ENCODE assay signal across 21 cellular contexts in genomic region chr10:6119423-6119822, GRCh38. TPM values are rescaled to one million over a fixed set of nuclear protein-coding genes. Genes with fewer than 3 reads are reported as not detected.
DNase-seq lines count a peak whose midpoint lies in the region; ATAC-seq, FAIRE-seq and TF ChIP-seq lines count a peak whose summit lies in the region.
"Had no signal": no experiment of that assay in that cellular context is flagged by ENCODE, and none has a peak within 500 bp of the region (broad histone marks: within the 10 kb centered on the region; RNA-seq: fewer than 3 reads in every experiment).

No MANE protein-coding gene starts in this region.

- no peak for TF ChIP-seq CTCF in PC-9 (conservative IDR thresholded peaks at IDR 0.05)
- TF ChIP-seq CTCF in osteoblast (IDR thresholded peaks at IDR 0.05; ENCODE audit: extremely low read depth, low read depth, low read length), result no peak

- POLR2A ChIA-PET in PC-9 (lab: Charles Lee; ENCODE audit: unreplicated experiment), result interaction anchor here (0.6 kb wide), 1 partner anchor 1666 kb away, joined by 5 read pairs; no protein-coding TSS in a partner anchor

- H3K27me3 ChIP-seq in PC-9 (ENCODE audit: insufficient read depth, low read depth) (no peaks in the 10 kb centered on the region), osteoblast (ENCODE audit: insufficient read depth, low read length) (no peaks in the 10 kb centered on the region)
- H3K27me3 ChIP-seq: hepatocyte, MG63, tibial artery had no signal

- intact Hi-C loops in PC-9 (cut with micrococcal nuclease; ENCODE audit: unreplicated experiment), result no loop called here

- ATAC-seq in esophagus mucosa, result peak; percentile 49
- ATAC-seq in stimulated activated memory B cell treated with anti-CD40 and anti-IgM and Interleukin-4, amounts not matched to agents 10 μg/mL and 1 μg/mL and 100 μg/mL, for 72 hours, result peak; percentile 51
- ATAC-seq: HepG2; naive thymus-derived CD8-positive, alpha-beta T cell had no signal

- H3K9me3 ChIP-seq in PC-9 (ENCODE audit: insufficient read depth, low read depth) (no peaks in the 10 kb centered on the region), osteoblast (ENCODE audit: low read depth, low read length) (no peaks in the 10 kb centered on the region)
- H3K9me3 ChIP-seq: MG63, tibial artery had no signal

- CTCF ChIA-PET in PC-9 (lab: Charles Lee), result no interaction called here

- no peaks in the 10 kb centered on the region for H3K9me3 Mint-ChIP-seq in activated T-cell treated with anti-CD3 and anti-CD28 coated beads, Interleukin-2, amount 50 U/mL, for 24 hours
- H3K9me3 Mint-ChIP-seq in stimulated activated memory B cell treated with anti-CD40 and anti-IgM and Interleukin-4, amounts not matched to agents 10 μg/mL and 1 μg/mL and 100 μg/mL, for 72 hours, result no peaks in the 10 kb centered on the region
- H3K9me3 Mint-ChIP-seq: activated T-helper 2 cell treated with anti-CD3 and anti-CD28 coated beads, Interferon-gamma antibody, Interleukin-2, Interleukin-4, amounts not matched to agents 10 μg/mL and 5 μg/mL and 100 μg/mL, durations not matched to agents 14 hours and 24 hours and 36 hours; endodermal cell; naive thymus-derived CD8-positive, alpha-beta T cell had no signal

- FAIRE-seq in RCC 7860 (lab: Jason Lieb, UNC), result no peak
- FAIRE-seq: HepG2, islet of Langerhans, small intestine had no signal

- no peak for DNase-seq in activated T-cell treated with anti-CD3 and anti-CD28 coated beads, Interleukin-2, amount 50 U/mL, for 24 hours
- DNase-seq in activated T-cell treated with anti-CD3 and anti-CD28 coated beads, Interleukin-2, amount 50 U/mL, for 1 hour, result no peak
- DNase-seq in RCC 7860 (ENCODE audit: low spot score) (peak; percentile 20), PC-9 (no peak), NCI-H748 treated with DMSO at 0.1 percent for 48 hours (lab: John Stamatoyannopoulos, UW) (no peak), osteoblast (ENCODE audit: insufficient read length, low spot score, missing footprints) (no peak)
- DNase-seq: C1 segment of cervical spinal cord; DMS153; endodermal cell; MG63; naive thymus-derived CD8-positive, alpha-beta T cell; NCI-H446 treated with DMSO at 0.1 percent for 48 hours; tibial artery had no signal

- no peaks in the 10 kb centered on the region for H3K4me1 ChIP-seq in PC-9 (replicated peaks; ENCODE audit: insufficient read depth)
- H3K4me1 ChIP-seq in osteoblast (ENCODE audit: insufficient read depth, low read length), result peaks cover 15% of the 10 kb centered on the region

- peaks cover 31% of the 10 kb centered on the region for H3K36me3 Mint-ChIP-seq in activated T-cell treated with anti-CD3 and anti-CD28 coated beads, Interleukin-2, amount 50 U/mL, for 24 hours (ENCODE audit: low read depth)
- peaks cover 28% of the 10 kb centered on the region for H3K36me3 Mint-ChIP-seq in stimulated activated memory B cell treated with anti-CD40 and anti-IgM and Interleukin-4, amounts not matched to agents 10 μg/mL and 1 μg/mL and 100 μg/mL, for 72 hours

- no TSS peak for BruUV-seq in PC-9 (replicated peaks; lab: Mats Ljungman, UMichigan)

- H3K27me3 Mint-ChIP-seq in activated T-cell treated with anti-CD3 and anti-CD28 coated beads, Interleukin-2, amount 50 U/mL, for 24 hours, result no peaks in the 10 kb centered on the region
- H3K27me3 Mint-ChIP-seq in stimulated activated memory B cell treated with anti-CD40 and anti-IgM and Interleukin-4, amounts not matched to agents 10 μg/mL and 1 μg/mL and 100 μg/mL, for 72 hours, result no peaks in the 10 kb centered on the region
- H3K27me3 Mint-ChIP-seq: naive thymus-derived CD8-positive, alpha-beta T cell had no signal

- H4K20me1 ChIP-seq in PC-9 (ENCODE audit: insufficient read depth) (no peaks in the 10 kb centered on the region), osteoblast (ENCODE audit: insufficient read depth, low read length) (peaks cover 3% of the 10 kb centered on the region)

- peak overlapping the region; percentile 76 for H3K27ac Mint-ChIP-seq in activated T-cell treated with anti-CD3 and anti-CD28 coated beads, Interleukin-2, amount 50 U/mL, for 24 hours
- H3K27ac Mint-ChIP-seq in stimulated activated memory B cell treated with anti-CD40 and anti-IgM and Interleukin-4, amounts not matched to agents 10 μg/mL and 1 μg/mL and 100 μg/mL, for 72 hours, result no peak overlapping the region
- H3K27ac Mint-ChIP-seq: activated T-helper 2 cell treated with anti-CD3 and anti-CD28 coated beads, Interferon-gamma antibody, Interleukin-2, Interleukin-4, amounts not matched to agents 10 μg/mL and 5 μg/mL and 100 μg/mL, durations not matched to agents 14 hours and 24 hours and 36 hours; endodermal cell had no signal

- H3K79me2 ChIP-seq in PC-9 (ENCODE audit: low read depth) (no peaks in the 10 kb centered on the region), osteoblast (ENCODE audit: insufficient read depth, low read length) (no peaks in the 10 kb centered on the region)
- H3K79me2 ChIP-seq: hepatocyte had no signal

- H3K4me3 ChIP-seq in PC-9, result no peak overlapping the region
- no peak overlapping the region for H3K4me3 ChIP-seq in osteoblast (ENCODE audit: insufficient read depth, low read length)
- H3K4me3 ChIP-seq: hepatocyte, MG63, tibial artery had no signal

- H3K36me3 ChIP-seq in PC-9 (ENCODE audit: low read depth), result 0 out of 2 replicates have a peak, but pooled peaks cover 2% of the 10 kb centered on the region
- H3K36me3 ChIP-seq in osteoblast (ENCODE audit: insufficient read depth, low read length), result peaks cover 16% of the 10 kb centered on the region

- H3K4me1 Mint-ChIP-seq in activated T-cell treated with anti-CD3 and anti-CD28 coated beads, Interleukin-2, amount 50 U/mL, for 24 hours (ENCODE audit: low read depth), result peaks cover 35% of the 10 kb centered on the region
- peaks cover 15% of the 10 kb centered on the region for H3K4me1 Mint-ChIP-seq in stimulated activated memory B cell treated with anti-CD40 and anti-IgM and Interleukin-4, amounts not matched to agents 10 μg/mL and 1 μg/mL and 100 μg/mL, for 72 hours

- 0 out of 2 replicates have a peak, but pooled peaks cover 11% of the 10 kb centered on the region for H3F3A ChIP-seq in PC-9 (ENCODE audit: insufficient read depth, low read depth)

- no peak overlapping the region for H3K27ac ChIP-seq in PC-9
- no peak overlapping the region for H3K27ac ChIP-seq in osteoblast (ENCODE audit: low read depth, low read length)
- H3K27ac ChIP-seq: hepatocyte, tibial artery had no signal

- H2AFZ ChIP-seq in PC-9 (no peak overlapping the region), osteoblast (ENCODE audit: low read length) (no peak overlapping the region)
- H2AFZ ChIP-seq: hepatocyte had no signal

- H3K4me2 ChIP-seq in PC-9 (no peak overlapping the region), osteoblast (ENCODE audit: insufficient read depth, low read length) (no peak overlapping the region)
- H3K4me2 ChIP-seq: hepatocyte had no signal

- H3K9me2 ChIP-seq in PC-9 (ENCODE audit: insufficient read depth), result no peaks in the 10 kb centered on the region; the same call in 1 of the 2 replicates

- H3K4me3 Mint-ChIP-seq in activated T-cell treated with anti-CD3 and anti-CD28 coated beads, Interleukin-2, amount 50 U/mL, for 24 hours, result no peak overlapping the region
- no peak overlapping the region for H3K4me3 Mint-ChIP-seq in stimulated activated memory B cell treated with anti-CD40 and anti-IgM and Interleukin-4, amounts not matched to agents 10 μg/mL and 1 μg/mL and 100 μg/mL, for 72 hours
- H3K4me3 Mint-ChIP-seq: endodermal cell; naive thymus-derived CD8-positive, alpha-beta T cell had no signal

RNA-seq across cellular contexts. Expression of gene RBM17, which starts 30.6 kb away (rescaled TPM):
- 57.5 TPM for total RNA-seq in esophagus mucosa
- total RNA-seq in PC-9 (2021), result 98.2 and 131 TPM in 2 replicates
- total RNA-seq in osteoblast, result 29.3 and 31.8 TPM in 2 replicates

RNA-seq across cellular contexts. Expression of gene IL2RA, which starts 57.3 kb away (rescaled TPM):
- total RNA-seq in esophagus mucosa (1.4 TPM), PC-9 (2021) (not detected in 2 replicates), osteoblast (not detected in 2 replicates)
- total RNA-seq: cerebellum, endodermal cell, hepatocyte, HepG2 had no signal
